ENCODE assay signal across 16 cellular contexts in genomic region chr3:14188367-14188766, GRCh38. TPM values are rescaled to one million over a fixed set of nuclear protein-coding genes. Genes with fewer than 3 reads are reported as not detected.
A peak's percentile ranks its signal among the peaks of the same experiment; 100 is the strongest.
DNase-seq lines count a peak whose midpoint lies in the region; ATAC-seq lines count a peak whose summit lies in the region.
"Had no signal": no experiment of that assay in that cellular context is flagged by ENCODE, and none has a peak within 500 bp of the region (broad histone marks: within the 10 kb centered on the region; RNA-seq: fewer than 3 reads in every experiment).

No MANE protein-coding gene starts in this region.

- no peaks in the 10 kb centered on the region for H3K9me3 ChIP-seq in T-helper 17 cell (ENCODE audit: control insufficient read depth, low read length, poor library complexity, severe bottlenecking)
- H3K9me3 ChIP-seq: BE2C had no signal

- peaks cover 48% of the 10 kb centered on the region for H3K36me3 Mint-ChIP-seq in activated CD4-positive, alpha-beta T cell treated with anti-CD3 and anti-CD28 coated beads, Interleukin-2, amount 10 ng/mL, durations not matched to agents 24 days and 14 days (ENCODE audit: low read depth)
- peaks cover 37% of the 10 kb centered on the region for H3K36me3 Mint-ChIP-seq in activated naive CD4-positive, alpha-beta T cell treated with anti-CD3 and anti-CD28 coated beads, Interleukin-2, amount 50 U/mL, for 24 hours
- H3K36me3 Mint-ChIP-seq in activated naive CD4-positive, alpha-beta T cell treated with anti-CD3 and anti-CD28 coated beads, Interleukin-2, amount 10 ng/mL, durations not matched to agents 7 days and 5 days: peaks cover 51% of the 10 kb centered on the region
- H3K36me3 Mint-ChIP-seq in T-helper 17 cell (ENCODE audit: low read depth): peaks cover 18% of the 10 kb centered on the region

- H3K4me3 Mint-ChIP-seq in activated CD4-positive, alpha-beta T cell treated with anti-CD3 and anti-CD28 coated beads, Interleukin-2, amount 10 ng/mL, durations not matched to agents 24 days and 14 days: no peak overlapping the region
- H3K4me3 Mint-ChIP-seq in activated naive CD4-positive, alpha-beta T cell treated with anti-CD3 and anti-CD28 coated beads, Interleukin-2, amount 50 U/mL, for 24 hours: peak overlapping the region; percentile 4
- no peak overlapping the region for H3K4me3 Mint-ChIP-seq in activated naive CD4-positive, alpha-beta T cell treated with anti-CD3 and anti-CD28 coated beads, Interleukin-2, amount 10 ng/mL, durations not matched to agents 7 days and 5 days
- no peak overlapping the region for H3K4me3 Mint-ChIP-seq in T-helper 17 cell
- H3K4me3 Mint-ChIP-seq: CD8-positive, alpha-beta T cell; GM23338 had no signal

- H3K9me3 Mint-ChIP-seq in activated CD4-positive, alpha-beta T cell treated with anti-CD3 and anti-CD28 coated beads, Interleukin-2, amount 10 ng/mL, durations not matched to agents 24 days and 14 days: no peaks in the 10 kb centered on the region
- H3K9me3 Mint-ChIP-seq in activated naive CD4-positive, alpha-beta T cell treated with anti-CD3 and anti-CD28 coated beads, Interleukin-2, amount 50 U/mL, for 24 hours: no peaks in the 10 kb centered on the region
- no peaks in the 10 kb centered on the region for H3K9me3 Mint-ChIP-seq in activated naive CD4-positive, alpha-beta T cell treated with anti-CD3 and anti-CD28 coated beads, Interleukin-2, amount 10 ng/mL, durations not matched to agents 7 days and 5 days
- H3K9me3 Mint-ChIP-seq: GM23338 had no signal

- intact Hi-C loops in activated CD4-positive, alpha-beta T cell treated with anti-CD3 and anti-CD28 coated beads, Interleukin-2, amount 10 ng/mL, durations not matched to agents 24 days and 14 days (cut with micrococcal nuclease): no loop called here

- no peak for ATAC-seq in T-helper 17 cell
- ATAC-seq: CD8-positive, alpha-beta T cell; GM23338 had no signal

- peaks cover 35% of the 10 kb centered on the region for H3K4me1 Mint-ChIP-seq in activated CD4-positive, alpha-beta T cell treated with anti-CD3 and anti-CD28 coated beads, Interleukin-2, amount 10 ng/mL, durations not matched to agents 24 days and 14 days
- peaks cover 70% of the 10 kb centered on the region for H3K4me1 Mint-ChIP-seq in activated naive CD4-positive, alpha-beta T cell treated with anti-CD3 and anti-CD28 coated beads, Interleukin-2, amount 50 U/mL, for 24 hours
- peaks cover 18% of the 10 kb centered on the region for H3K4me1 Mint-ChIP-seq in activated naive CD4-positive, alpha-beta T cell treated with anti-CD3 and anti-CD28 coated beads, Interleukin-2, amount 10 ng/mL, durations not matched to agents 7 days and 5 days
- H3K4me1 Mint-ChIP-seq in T-helper 17 cell: peaks cover 33% of the 10 kb centered on the region

- H3K27me3 Mint-ChIP-seq in activated CD4-positive, alpha-beta T cell treated with anti-CD3 and anti-CD28 coated beads, Interleukin-2, amount 10 ng/mL, durations not matched to agents 24 days and 14 days: no peaks in the 10 kb centered on the region
- H3K27me3 Mint-ChIP-seq in activated naive CD4-positive, alpha-beta T cell treated with anti-CD3 and anti-CD28 coated beads, Interleukin-2, amount 50 U/mL, for 24 hours: no peaks in the 10 kb centered on the region
- no peaks in the 10 kb centered on the region for H3K27me3 Mint-ChIP-seq in activated naive CD4-positive, alpha-beta T cell treated with anti-CD3 and anti-CD28 coated beads, Interleukin-2, amount 10 ng/mL, durations not matched to agents 7 days and 5 days
- H3K27me3 Mint-ChIP-seq in T-helper 17 cell: no peaks in the 10 kb centered on the region

- DNase-seq in activated CD4-positive, alpha-beta T cell treated with anti-CD3 and anti-CD28 coated beads, Interleukin-2, amount 10 ng/mL, durations not matched to agents 24 days and 14 days: no peak
- DNase-seq in activated CD4-positive, alpha-beta T cell treated with anti-CD3 and anti-CD28 coated beads for 4 hours: no peak
- no peak for DNase-seq in activated naive CD4-positive, alpha-beta T cell treated with anti-CD3 and anti-CD28 coated beads, Interleukin-2, amount 10 ng/mL, durations not matched to agents 7 days and 5 days
- DNase-seq in T-helper 17 cell: no peak
- DNase-seq in nucleus accumbens (lab: John Stamatoyannopoulos, UW): no peak
- DNase-seq in stimulated activated CD4-positive, alpha-beta T cell treated with anti-CD3 and anti-CD28 coated beads, Interleukin-4, amount 100 ng/mL, for 24 hours: no peak
- DNase-seq: BE2C; CD8-positive, alpha-beta T cell; COR-L47; DMS153; DMS79 treated with DMSO at 0.1 percent for 48 hours; EL; H7; IMR-90 had no signal

- H3K27ac Mint-ChIP-seq in activated CD4-positive, alpha-beta T cell treated with anti-CD3 and anti-CD28 coated beads, Interleukin-2, amount 10 ng/mL, durations not matched to agents 24 days and 14 days: peak overlapping the region; percentile 6
- peak overlapping the region; percentile 1 for H3K27ac Mint-ChIP-seq in activated naive CD4-positive, alpha-beta T cell treated with anti-CD3 and anti-CD28 coated beads, Interleukin-2, amount 50 U/mL, for 24 hours
- no peak overlapping the region for H3K27ac Mint-ChIP-seq in activated naive CD4-positive, alpha-beta T cell treated with anti-CD3 and anti-CD28 coated beads, Interleukin-2, amount 10 ng/mL, durations not matched to agents 7 days and 5 days
- H3K27ac Mint-ChIP-seq in T-helper 17 cell: peak overlapping the region; percentile 21
- H3K27ac Mint-ChIP-seq: GM23338 had no signal

- CTCF ChIA-PET in activated naive CD4-positive, alpha-beta T cell treated with anti-CD3 and anti-CD28 coated beads, Interleukin-2, amount 10 ng/mL, durations not matched to agents 7 days and 5 days (lab: Charles Lee): interaction anchor here (1.3 kb wide), 1 partner anchor 15 kb away, joined by 6 read pairs; no protein-coding TSS in a partner anchor

RNA-seq across cellular contexts. Expression of gene LSM3, which starts 9.8 kb away (rescaled TPM):
- total RNA-seq in activated CD4-positive, alpha-beta T cell treated with anti-CD3 and anti-CD28 coated beads, Interleukin-2, amount 10 ng/mL, durations not matched to agents 24 days and 14 days: 17.4 and 18.0 TPM in 2 replicates
- total RNA-seq in T-helper 17 cell: 1 to 10 TPM; 5.5 to 6.3 TPM

RNA-seq across cellular contexts. Expression of gene XPC, which starts 10.0 kb away (rescaled TPM):
- total RNA-seq in activated CD4-positive, alpha-beta T cell treated with anti-CD3 and anti-CD28 coated beads, Interleukin-2, amount 10 ng/mL, durations not matched to agents 24 days and 14 days: 29.7 and 32.3 TPM in 2 replicates
- 10 to 100 TPM; 65.0 to 76.4 TPM for total RNA-seq in T-helper 17 cell
